Comparison of ENCODE assay signal across 1 cellular context in the genomic region with DNA sequence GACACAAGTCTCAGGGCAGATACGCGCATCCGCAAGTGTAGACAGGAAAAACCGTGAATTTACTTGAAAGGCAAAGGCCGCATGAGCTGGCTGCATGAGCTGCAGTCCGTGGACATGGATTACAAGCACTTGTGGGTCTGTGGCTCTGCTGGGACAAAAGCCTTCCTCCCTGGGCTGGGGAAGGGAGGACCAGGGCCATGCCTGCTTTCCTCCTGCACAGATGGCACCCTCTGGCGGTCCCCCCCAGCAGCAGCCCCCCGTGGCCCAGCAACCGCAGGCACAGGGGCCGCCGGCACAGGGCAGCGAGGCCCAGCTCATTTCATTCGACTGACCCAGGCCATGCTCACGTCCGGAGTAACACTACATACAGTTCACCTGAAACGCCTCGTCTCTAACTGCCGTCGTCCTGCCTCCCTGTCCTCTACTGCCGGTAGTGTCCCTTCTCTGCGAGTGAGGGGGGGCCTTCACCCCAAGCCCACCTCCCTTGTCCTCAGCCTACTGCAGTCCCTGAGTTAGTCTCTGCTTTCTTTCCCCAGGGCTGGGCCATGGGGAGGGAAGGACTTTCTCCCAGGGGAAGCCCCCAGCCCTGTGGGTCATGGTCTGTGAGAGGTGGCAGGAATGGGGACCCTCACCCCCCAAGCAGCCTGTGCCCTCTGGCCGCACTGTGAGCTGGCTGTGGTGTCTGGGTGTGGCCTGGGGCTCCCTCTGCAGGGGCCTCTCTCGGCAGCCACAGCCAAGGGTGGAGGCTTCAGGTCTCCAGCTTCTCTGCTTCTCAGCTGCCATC.
TF ChIP-seq lines count a peak whose summit lies in the region.

No MANE protein-coding gene starts in this region.

TF ChIP-seq in HepG2, 621 proteins besides CTCF, POLR2A, EP300 and RAD21 (continued from another document and continues in another):
- TF ChIP-seq POLR2G (IDR thresholded peaks at IDR 0.05; ENCODE audit: low read depth, low read length) = 0 out of 2 replicates have a peak, but pooled peaks have one; percentile 36
- TF ChIP-seq ZIK1 (CRISPR knock-in tag; IDR thresholded peaks at IDR 0.05; ENCODE audit: borderline replicate concordance, low read depth) = 0 out of 2 replicates have a peak, but pooled peaks have one; percentile 46
- no peak for TF ChIP-seq TCF7L2 (IDR thresholded peaks at IDR 0.05; ENCODE audit: low read depth, low read length)
- TF ChIP-seq, protein P1, sequence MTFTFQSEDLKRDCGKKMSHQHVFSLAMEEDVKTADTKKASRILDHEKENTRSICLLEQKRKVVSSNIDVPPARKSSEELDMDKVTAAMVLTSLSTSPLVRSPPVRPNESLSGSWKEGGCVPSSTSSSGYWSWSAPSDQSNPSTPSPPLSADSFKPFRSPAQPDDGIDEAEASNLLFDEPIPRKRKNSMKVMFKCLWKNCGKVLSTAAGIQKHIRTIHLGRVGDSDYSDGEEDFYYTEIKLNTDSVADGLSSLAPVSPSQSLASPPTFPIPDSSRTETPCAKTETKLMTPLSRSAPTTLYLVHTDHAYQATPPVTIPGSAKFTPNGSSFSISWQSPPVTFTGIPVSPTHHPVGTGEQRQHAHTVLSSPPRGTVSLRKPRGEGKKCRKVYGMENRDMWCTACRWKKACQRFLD (CRISPR knock-in tag; IDR thresholded peaks at IDR 0.05; ENCODE audit: borderline replicate concordance) = no peak
- TF ChIP-seq KLF15 (CRISPR knock-in tag; IDR thresholded peaks at IDR 0.05; ENCODE audit: borderline replicate concordance) = no peak
- peak; percentile 60; the same call in 1 of the 2 replicates for TF ChIP-seq ZNF354B (CRISPR knock-in tag; IDR thresholded peaks at IDR 0.05)
- no peak for TF ChIP-seq ZNF703 (CRISPR knock-in tag; IDR thresholded peaks at IDR 0.05; ENCODE audit: borderline replicate concordance)
- TF ChIP-seq TARDBP (CRISPR knock-in tag; IDR thresholded peaks at IDR 0.05) = peak; percentile 45; the same call in 1 of the 2 replicates
- TF ChIP-seq TMF1 (CRISPR knock-in tag; IDR thresholded peaks at IDR 0.05; ENCODE audit: low read depth) = 0 out of 2 replicates have a peak, but pooled peaks have one; percentile 63
- 0 out of 2 replicates have a peak, but pooled peaks have one; percentile 41 for TF ChIP-seq EED (CRISPR knock-in tag; IDR thresholded peaks at IDR 0.05)
- TF ChIP-seq ETV6 (CRISPR knock-in tag; conservative IDR thresholded peaks at IDR 0.05) = no peak
- TF ChIP-seq GLI4 (CRISPR knock-in tag; IDR thresholded peaks at IDR 0.05; ENCODE audit: borderline replicate concordance) = no peak
- TF ChIP-seq, protein P2, sequence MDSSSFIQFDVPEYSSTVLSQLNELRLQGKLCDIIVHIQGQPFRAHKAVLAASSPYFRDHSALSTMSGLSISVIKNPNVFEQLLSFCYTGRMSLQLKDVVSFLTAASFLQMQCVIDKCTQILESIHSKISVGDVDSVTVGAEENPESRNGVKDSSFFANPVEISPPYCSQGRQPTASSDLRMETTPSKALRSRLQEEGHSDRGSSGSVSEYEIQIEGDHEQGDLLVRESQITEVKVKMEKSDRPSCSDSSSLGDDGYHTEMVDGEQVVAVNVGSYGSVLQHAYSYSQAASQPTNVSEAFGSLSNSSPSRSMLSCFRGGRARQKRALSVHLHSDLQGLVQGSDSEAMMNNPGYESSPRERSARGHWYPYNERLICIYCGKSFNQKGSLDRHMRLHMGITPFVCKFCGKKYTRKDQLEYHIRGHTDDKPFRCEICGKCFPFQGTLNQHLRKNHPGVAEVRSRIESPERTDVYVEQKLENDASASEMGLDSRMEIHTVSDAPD (CRISPR knock-in tag; IDR thresholded peaks at IDR 0.05) = no peak
- no peak for TF ChIP-seq CAMTA2 (CRISPR knock-in tag; IDR thresholded peaks at IDR 0.05; ENCODE audit: borderline replicate concordance)
- TF ChIP-seq RBM22 (optimal IDR thresholded peaks at IDR 0.05; ENCODE audit: low read length) = peak; percentile 41
- no peak for TF ChIP-seq TCF12 (IDR thresholded peaks at IDR 0.05)
- TF ChIP-seq TCF12 (CRISPR knock-in tag; IDR thresholded peaks at IDR 0.05) = peak; percentile 58
- no peak for TF ChIP-seq ZNF160 (CRISPR knock-in tag; IDR thresholded peaks at IDR 0.05)
- no peak for TF ChIP-seq CHCHD3 (CRISPR knock-in tag; IDR thresholded peaks at IDR 0.05)
- no peak for TF ChIP-seq ZNF780A (CRISPR knock-in tag; IDR thresholded peaks at IDR 0.05)
- peak; percentile 52 for TF ChIP-seq ZNF143 (CRISPR knock-in tag; IDR thresholded peaks at IDR 0.05)
- TF ChIP-seq MYC (CRISPR knock-in tag; IDR thresholded peaks at IDR 0.05; ENCODE audit: borderline replicate concordance) = peak; percentile 40; the same call in 1 of the 2 replicates
- 0 out of 2 replicates have a peak, but pooled peaks have one; percentile 24 for TF ChIP-seq ZNF430 (CRISPR knock-in tag; IDR thresholded peaks at IDR 0.05)
- TF ChIP-seq SMAD1 (CRISPR knock-in tag; IDR thresholded peaks at IDR 0.05; ENCODE audit: borderline replicate concordance, low read depth) = 0 out of 2 replicates have a peak, but pooled peaks have one; percentile 44
- TF ChIP-seq MTA1 (CRISPR knock-in tag; IDR thresholded peaks at IDR 0.05; ENCODE audit: borderline replicate concordance) = 0 out of 2 replicates have a peak, but pooled peaks have one; percentile 37
- no peak for TF ChIP-seq KDM4B (CRISPR knock-in tag; IDR thresholded peaks at IDR 0.05)
- TF ChIP-seq ZSCAN31 (CRISPR knock-in tag; IDR thresholded peaks at IDR 0.05; ENCODE audit: low read depth) = no peak
- TF ChIP-seq ZNF333 (CRISPR knock-in tag; IDR thresholded peaks at IDR 0.05; ENCODE audit: borderline replicate concordance) = peak; percentile 72; the same call in 1 of the 2 replicates
- no peak for TF ChIP-seq NONO (IDR thresholded peaks at IDR 0.05)
- TF ChIP-seq NONO (CRISPR knock-in tag; conservative IDR thresholded peaks at IDR 0.05) = peak; percentile 15; the same call in 1 of the 2 replicates
- 0 out of 2 replicates have a peak, but pooled peaks have one; percentile 36 for TF ChIP-seq ZNF205 (CRISPR knock-in tag; IDR thresholded peaks at IDR 0.05)
- no peak for TF ChIP-seq ZNF101 (CRISPR knock-in tag; IDR thresholded peaks at IDR 0.05; ENCODE audit: borderline replicate concordance, low read depth)
- TF ChIP-seq, protein P3, sequence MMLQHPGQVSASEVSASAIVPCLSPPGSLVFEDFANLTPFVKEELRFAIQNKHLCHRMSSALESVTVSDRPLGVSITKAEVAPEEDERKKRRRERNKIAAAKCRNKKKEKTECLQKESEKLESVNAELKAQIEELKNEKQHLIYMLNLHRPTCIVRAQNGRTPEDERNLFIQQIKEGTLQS (CRISPR knock-in tag; IDR thresholded peaks at IDR 0.05) = 0 out of 2 replicates have a peak, but pooled peaks have one; percentile 4
- TF ChIP-seq, protein P4, sequence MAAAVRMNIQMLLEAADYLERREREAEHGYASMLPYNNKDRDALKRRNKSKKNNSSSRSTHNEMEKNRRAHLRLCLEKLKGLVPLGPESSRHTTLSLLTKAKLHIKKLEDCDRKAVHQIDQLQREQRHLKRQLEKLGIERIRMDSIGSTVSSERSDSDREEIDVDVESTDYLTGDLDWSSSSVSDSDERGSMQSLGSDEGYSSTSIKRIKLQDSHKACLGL (CRISPR knock-in tag; IDR thresholded peaks at IDR 0.05) = peak; percentile 68
- TF ChIP-seq, protein P5, sequence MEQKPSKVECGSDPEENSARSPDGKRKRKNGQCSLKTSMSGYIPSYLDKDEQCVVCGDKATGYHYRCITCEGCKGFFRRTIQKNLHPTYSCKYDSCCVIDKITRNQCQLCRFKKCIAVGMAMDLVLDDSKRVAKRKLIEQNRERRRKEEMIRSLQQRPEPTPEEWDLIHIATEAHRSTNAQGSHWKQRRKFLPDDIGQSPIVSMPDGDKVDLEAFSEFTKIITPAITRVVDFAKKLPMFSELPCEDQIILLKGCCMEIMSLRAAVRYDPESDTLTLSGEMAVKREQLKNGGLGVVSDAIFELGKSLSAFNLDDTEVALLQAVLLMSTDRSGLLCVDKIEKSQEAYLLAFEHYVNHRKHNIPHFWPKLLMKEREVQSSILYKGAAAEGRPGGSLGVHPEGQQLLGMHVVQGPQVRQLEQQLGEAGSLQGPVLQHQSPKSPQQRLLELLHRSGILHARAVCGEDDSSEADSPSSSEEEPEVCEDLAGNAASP (CRISPR knock-in tag; IDR thresholded peaks at IDR 0.05; ENCODE audit: borderline replicate concordance) = 0 out of 2 replicates have a peak, but pooled peaks have one; percentile 31
- TF ChIP-seq, protein P6, sequence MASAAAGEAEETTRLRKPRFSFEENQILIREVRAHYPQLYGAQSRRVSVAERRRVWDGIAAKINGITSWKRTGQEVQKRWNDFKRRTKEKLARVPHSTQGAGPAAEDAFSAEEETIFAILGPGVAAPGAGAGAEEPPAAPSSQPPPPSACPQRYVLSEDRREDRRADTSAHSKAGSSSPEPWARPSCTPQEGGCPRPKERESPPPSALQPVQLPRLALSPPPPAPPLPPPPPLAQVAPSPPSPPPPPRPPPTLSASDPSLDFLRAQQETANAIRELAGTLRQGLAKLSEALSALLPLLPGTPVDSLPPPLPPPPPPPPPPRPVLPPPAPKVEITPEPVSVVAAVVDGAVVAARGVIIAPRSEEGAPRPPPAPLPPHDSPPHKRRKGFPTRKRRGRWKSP (CRISPR knock-in tag; IDR thresholded peaks at IDR 0.05) = no peak
- TF ChIP-seq KDM3A (CRISPR knock-in tag; IDR thresholded peaks at IDR 0.05; ENCODE audit: low read depth) = no peak
- TF ChIP-seq, protein P7, sequence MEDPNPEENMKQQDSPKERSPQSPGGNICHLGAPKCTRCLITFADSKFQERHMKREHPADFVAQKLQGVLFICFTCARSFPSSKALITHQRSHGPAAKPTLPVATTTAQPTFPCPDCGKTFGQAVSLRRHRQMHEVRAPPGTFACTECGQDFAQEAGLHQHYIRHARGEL (CRISPR knock-in tag; IDR thresholded peaks at IDR 0.05) = 0 out of 2 replicates have a peak, but pooled peaks have one; percentile 40
- TF ChIP-seq AGO2 (optimal IDR thresholded peaks at IDR 0.05; ENCODE audit: low read depth, low read length) = peak; percentile 96
- TF ChIP-seq, protein P8, sequence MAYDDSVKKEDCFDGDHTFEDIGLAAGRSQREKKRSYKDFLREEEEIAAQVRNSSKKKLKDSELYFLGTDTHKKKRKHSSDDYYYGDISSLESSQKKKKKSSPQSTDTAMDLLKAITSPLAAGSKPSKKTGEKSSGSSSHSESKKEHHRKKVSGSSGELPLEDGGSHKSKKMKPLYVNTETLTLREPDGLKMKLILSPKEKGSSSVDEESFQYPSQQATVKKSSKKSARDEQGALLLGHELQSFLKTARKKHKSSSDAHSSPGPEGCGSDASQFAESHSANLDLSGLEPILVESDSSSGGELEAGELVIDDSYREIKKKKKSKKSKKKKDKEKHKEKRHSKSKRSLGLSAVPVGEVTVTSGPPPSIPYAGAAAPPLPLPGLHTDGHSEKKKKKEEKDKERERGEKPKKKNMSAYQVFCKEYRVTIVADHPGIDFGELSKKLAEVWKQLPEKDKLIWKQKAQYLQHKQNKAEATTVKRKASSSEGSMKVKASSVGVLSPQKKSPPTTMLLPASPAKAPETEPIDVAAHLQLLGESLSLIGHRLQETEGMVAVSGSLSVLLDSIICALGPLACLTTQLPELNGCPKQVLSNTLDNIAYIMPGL (CRISPR knock-in tag; IDR thresholded peaks at IDR 0.05; ENCODE audit: borderline replicate concordance in 1 of 2, low read depth in 1 of 2) = peak; percentile 17 to 26; a peak in 1 of 4 replicates
- TF ChIP-seq SALL2 (CRISPR knock-in tag; IDR thresholded peaks at IDR 0.05) = peak; percentile 50; the same call in 1 of the 2 replicates
- peak; percentile 80 for TF ChIP-seq ZBTB38 (CRISPR knock-in tag; IDR thresholded peaks at IDR 0.05)
- TF ChIP-seq, protein P9, sequence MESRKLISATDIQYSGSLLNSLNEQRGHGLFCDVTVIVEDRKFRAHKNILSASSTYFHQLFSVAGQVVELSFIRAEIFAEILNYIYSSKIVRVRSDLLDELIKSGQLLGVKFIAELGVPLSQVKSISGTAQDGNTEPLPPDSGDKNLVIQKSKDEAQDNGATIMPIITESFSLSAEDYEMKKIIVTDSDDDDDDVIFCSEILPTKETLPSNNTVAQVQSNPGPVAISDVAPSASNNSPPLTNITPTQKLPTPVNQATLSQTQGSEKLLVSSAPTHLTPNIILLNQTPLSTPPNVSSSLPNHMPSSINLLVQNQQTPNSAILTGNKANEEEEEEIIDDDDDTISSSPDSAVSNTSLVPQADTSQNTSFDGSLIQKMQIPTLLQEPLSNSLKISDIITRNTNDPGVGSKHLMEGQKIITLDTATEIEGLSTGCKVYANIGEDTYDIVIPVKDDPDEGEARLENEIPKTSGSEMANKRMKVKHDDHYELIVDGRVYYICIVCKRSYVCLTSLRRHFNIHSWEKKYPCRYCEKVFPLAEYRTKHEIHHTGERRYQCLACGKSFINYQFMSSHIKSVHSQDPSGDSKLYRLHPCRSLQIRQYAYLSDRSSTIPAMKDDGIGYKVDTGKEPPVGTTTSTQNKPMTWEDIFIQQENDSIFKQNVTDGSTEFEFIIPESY (CRISPR knock-in tag; IDR thresholded peaks at IDR 0.05) = peak; percentile 41; the same call in 1 of the 2 replicates
- TF ChIP-seq ZNF761 (CRISPR knock-in tag; conservative IDR thresholded peaks at IDR 0.05) = 0 out of 2 replicates have a peak, but pooled peaks have one; percentile 59
- TF ChIP-seq, protein P10, sequence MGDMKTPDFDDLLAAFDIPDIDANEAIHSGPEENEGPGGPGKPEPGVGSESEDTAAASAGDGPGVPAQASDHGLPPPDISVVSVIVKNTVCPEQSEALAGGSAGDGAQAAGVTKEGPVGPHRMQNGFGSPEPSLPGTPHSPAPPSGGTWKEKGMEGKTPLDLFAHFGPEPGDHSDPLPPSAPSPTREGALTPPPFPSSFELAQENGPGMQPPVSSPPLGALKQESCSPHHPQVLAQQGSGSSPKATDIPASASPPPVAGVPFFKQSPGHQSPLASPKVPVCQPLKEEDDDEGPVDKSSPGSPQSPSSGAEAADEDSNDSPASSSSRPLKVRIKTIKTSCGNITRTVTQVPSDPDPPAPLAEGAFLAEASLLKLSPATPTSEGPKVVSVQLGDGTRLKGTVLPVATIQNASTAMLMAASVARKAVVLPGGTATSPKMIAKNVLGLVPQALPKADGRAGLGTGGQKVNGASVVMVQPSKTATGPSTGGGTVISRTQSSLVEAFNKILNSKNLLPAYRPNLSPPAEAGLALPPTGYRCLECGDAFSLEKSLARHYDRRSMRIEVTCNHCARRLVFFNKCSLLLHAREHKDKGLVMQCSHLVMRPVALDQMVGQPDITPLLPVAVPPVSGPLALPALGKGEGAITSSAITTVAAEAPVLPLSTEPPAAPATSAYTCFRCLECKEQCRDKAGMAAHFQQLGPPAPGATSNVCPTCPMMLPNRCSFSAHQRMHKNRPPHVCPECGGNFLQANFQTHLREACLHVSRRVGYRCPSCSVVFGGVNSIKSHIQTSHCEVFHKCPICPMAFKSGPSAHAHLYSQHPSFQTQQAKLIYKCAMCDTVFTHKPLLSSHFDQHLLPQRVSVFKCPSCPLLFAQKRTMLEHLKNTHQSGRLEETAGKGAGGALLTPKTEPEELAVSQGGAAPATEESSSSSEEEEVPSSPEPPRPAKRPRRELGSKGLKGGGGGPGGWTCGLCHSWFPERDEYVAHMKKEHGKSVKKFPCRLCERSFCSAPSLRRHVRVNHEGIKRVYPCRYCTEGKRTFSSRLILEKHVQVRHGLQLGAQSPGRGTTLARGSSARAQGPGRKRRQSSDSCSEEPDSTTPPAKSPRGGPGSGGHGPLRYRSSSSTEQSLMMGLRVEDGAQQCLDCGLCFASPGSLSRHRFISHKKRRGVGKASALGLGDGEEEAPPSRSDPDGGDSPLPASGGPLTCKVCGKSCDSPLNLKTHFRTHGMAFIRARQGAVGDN (CRISPR knock-in tag; IDR thresholded peaks at IDR 0.05) = peak; percentile 18
- TF ChIP-seq FLYWCH1 (CRISPR knock-in tag; IDR thresholded peaks at IDR 0.05) = 0 out of 2 replicates have a peak, but pooled peaks have one; percentile 27
- no peak for TF ChIP-seq IKZF1 (IDR thresholded peaks at IDR 0.05)
- TF ChIP-seq ZNF747 (CRISPR knock-in tag; IDR thresholded peaks at IDR 0.05; ENCODE audit: borderline replicate concordance) = peak; percentile 45; the same call in 1 of the 2 replicates
- no peak for TF ChIP-seq ZNF644 (CRISPR knock-in tag; IDR thresholded peaks at IDR 0.05; ENCODE audit: low read depth)
- peak; percentile 47 for TF ChIP-seq XRCC5 (optimal IDR thresholded peaks at IDR 0.05; ENCODE audit: low read length)
- TF ChIP-seq MEIS2 (CRISPR knock-in tag; IDR thresholded peaks at IDR 0.05) = no peak
